9 cellular contexts compared by ENCODE assay signal in genomic region chr3:48555231-48555948, GRCh38. TPM values are rescaled to one million over a fixed set of nuclear protein-coding genes. Genes with fewer than 3 reads are reported as not detected.
A peak's percentile ranks its signal among the peaks of the same experiment; 100 is the strongest.
DNase-seq lines count a peak whose midpoint lies in the region; ATAC-seq and TF ChIP-seq lines count a peak whose summit lies in the region.
"Had no signal": no experiment of that assay in that cellular context is flagged by ENCODE, and none has a peak within 500 bp of the region (broad histone marks: within the 10 kb centered on the region; RNA-seq: fewer than 3 reads in every experiment).

No MANE protein-coding gene starts in this region.

- peaks cover 58% of the 10 kb centered on the region for H3K4me1 Mint-ChIP-seq in activated naive CD4-positive, alpha-beta T cell treated with anti-CD3 and anti-CD28 coated beads, Interleukin-2, amount 10 ng/mL, durations not matched to agents 7 days and 5 days
- H3K4me1 Mint-ChIP-seq in stimulated activated effector memory CD8-positive, alpha-beta T cell treated with anti-CD3 and anti-CD28 coated beads, Interleukin-12 subunit alpha, Interleukin-12 subunit beta, amount 100 ng/mL, for 72 hours, result peaks cover 62% of the 10 kb centered on the region

- H3K9me3 ChIP-seq in stomach, result no peaks in the 10 kb centered on the region

- H3K4me1 ChIP-seq in stomach, result peaks cover 29 to 61% (median 48%) of the 10 kb centered on the region in 4 donors

- 85 to 95% (median 92%) methylated on average over 10 of the region's 10 CpGs for WGBS in stomach, 5 donors

- no peak for DNase-seq in activated naive CD4-positive, alpha-beta T cell treated with anti-CD3 and anti-CD28 coated beads, Interleukin-2, amount 10 ng/mL, durations not matched to agents 7 days and 5 days
- DNase-seq in activated naive CD4-positive, alpha-beta T cell treated with Interleukin-2 at 50 U/mL for 16 hours, result no peak
- DNase-seq in RPMI7951 (ENCODE audit: low read depth) (peak; percentile 33), epithelial cell of esophagus (ENCODE audit: low read depth) (no peak), stomach (no peak)
- DNase-seq in stimulated activated effector memory CD8-positive, alpha-beta T cell treated with anti-CD3 and anti-CD28 coated beads, Interleukin-12 subunit alpha, Interleukin-12 subunit beta, amount 100 ng/mL, for 72 hours (ENCODE audit: low spot score in 2 of 2), result no peak
- DNase-seq: activated gamma-delta T cell had no signal

- no peaks in the 10 kb centered on the region for H3K27me3 ChIP-seq in stomach

- peaks cover 22% of the 10 kb centered on the region for H3K36me3 Mint-ChIP-seq in activated naive CD4-positive, alpha-beta T cell treated with anti-CD3 and anti-CD28 coated beads, Interleukin-2, amount 10 ng/mL, durations not matched to agents 7 days and 5 days
- H3K36me3 Mint-ChIP-seq in stimulated activated effector memory CD8-positive, alpha-beta T cell treated with anti-CD3 and anti-CD28 coated beads, Interleukin-12 subunit alpha, Interleukin-12 subunit beta, amount 100 ng/mL, for 72 hours, result peaks cover 82% of the 10 kb centered on the region

- no peak for TF ChIP-seq CTCF in epithelial cell of esophagus (IDR thresholded peaks at IDR 0.05; ENCODE audit: insufficient read depth, low read depth, low read length, missing control alignments)
- TF ChIP-seq CTCF in stomach (IDR thresholded peaks at IDR 0.05), result no peak

- intact Hi-C loops in stomach (cut with DNase I; ENCODE audit: low total_unique reads), result no loop called here

- no peak for ATAC-seq in stimulated activated effector memory CD8-positive, alpha-beta T cell treated with anti-CD3 and anti-CD28 coated beads, Interleukin-12 subunit alpha, Interleukin-12 subunit beta, amount 100 ng/mL, for 72 hours
- ATAC-seq in HG02798 (IDR thresholded peaks at IDR 0.05; ENCODE audit: poor library complexity, unreplicated experiment) (no peak), HG02884 (IDR thresholded peaks at IDR 0.05; ENCODE audit: unreplicated experiment) (no peak)

- no peak overlapping the region for H3K27ac ChIP-seq in stomach

- peak overlapping the region; percentile 82 for H3K4me3 Mint-ChIP-seq in activated naive CD4-positive, alpha-beta T cell treated with anti-CD3 and anti-CD28 coated beads, Interleukin-2, amount 10 ng/mL, durations not matched to agents 7 days and 5 days
- H3K4me3 Mint-ChIP-seq in stimulated activated effector memory CD8-positive, alpha-beta T cell treated with anti-CD3 and anti-CD28 coated beads, Interleukin-12 subunit alpha, Interleukin-12 subunit beta, amount 100 ng/mL, for 72 hours, result peak overlapping the region; percentile 79

- no peaks in the 10 kb centered on the region for H3K36me3 ChIP-seq in stomach

- H3K27ac Mint-ChIP-seq in activated naive CD4-positive, alpha-beta T cell treated with anti-CD3 and anti-CD28 coated beads, Interleukin-2, amount 10 ng/mL, durations not matched to agents 7 days and 5 days, result no peak overlapping the region
- peak overlapping the region; percentile 56 for H3K27ac Mint-ChIP-seq in stimulated activated effector memory CD8-positive, alpha-beta T cell treated with anti-CD3 and anti-CD28 coated beads, Interleukin-12 subunit alpha, Interleukin-12 subunit beta, amount 100 ng/mL, for 72 hours

- TF ChIP-seq POLR2A in stomach (IDR thresholded peaks at IDR 0.05), result no peak

- TF ChIP-seq EP300 in stomach (IDR thresholded peaks at IDR 0.05), result no peak

- H3K9me3 Mint-ChIP-seq in activated naive CD4-positive, alpha-beta T cell treated with anti-CD3 and anti-CD28 coated beads, Interleukin-2, amount 10 ng/mL, durations not matched to agents 7 days and 5 days, result no peaks in the 10 kb centered on the region
- no peaks in the 10 kb centered on the region for H3K9me3 Mint-ChIP-seq in stimulated activated effector memory CD8-positive, alpha-beta T cell treated with anti-CD3 and anti-CD28 coated beads, Interleukin-12 subunit alpha, Interleukin-12 subunit beta, amount 100 ng/mL, for 72 hours

- H3K4me3 ChIP-seq in epithelial cell of esophagus (ENCODE audit: low read length) (peak overlapping the region; percentile 62), stomach (peak overlapping the region in 1 of 4 donors; percentile 71)

- CTCF ChIA-PET in activated naive CD4-positive, alpha-beta T cell treated with anti-CD3 and anti-CD28 coated beads, Interleukin-2, amount 10 ng/mL, durations not matched to agents 7 days and 5 days (lab: Charles Lee), result interaction anchor here (0.7 to 2.5 kb wide), 6 partner anchors 9 to 282 kb away, joined by 3 to 16 read pairs (median 4); partner anchors contain the start of gene SLC26A6

- peaks cover 8% of the 10 kb centered on the region for H3K27me3 Mint-ChIP-seq in activated naive CD4-positive, alpha-beta T cell treated with anti-CD3 and anti-CD28 coated beads, Interleukin-2, amount 10 ng/mL, durations not matched to agents 7 days and 5 days

RNA-seq across cellular contexts. Expression of gene PFKFB4, which starts 1.2 kb away (rescaled TPM):
- total RNA-seq in RPMI7951 (2014; rRNA removed; shearing (Covaris generic)), result 41.2 and 56.9 TPM in 2 replicates
- total RNA-seq in stomach, result 1 to 10 TPM in 4 of 5 donors, not detected in 1; 1.0 to 9.6 (median 3.0) TPM
- 1 to 10 TPM in 2 of 3 donors, under 1 TPM in 1; 0.61 to 3.2 (median 1.5) TPM for polyA plus RNA-seq in stomach

RNA-seq across cellular contexts. Expression of gene UCN2, which starts 8.2 kb away (rescaled TPM):
- total RNA-seq in RPMI7951 (2014; rRNA removed; shearing (Covaris generic)), result 4.3 and 7.2 TPM in 2 replicates
- under 1 TPM in 2 of 5 donors, not detected in 3; 0.37 to 0.58 TPM for total RNA-seq in stomach
- polyA plus RNA-seq in stomach, result 1 to 10 TPM in 1 of 3 donors, under 1 TPM in 1, not detected in 1; 0.31 to 3.3 TPM

RNA-seq across cellular contexts. Expression of gene COL7A1, which starts 39.7 kb away (rescaled TPM):
- total RNA-seq in RPMI7951 (2014; rRNA removed; shearing (Covaris generic)), result 110 and 141 TPM in 2 replicates
- total RNA-seq in stomach, result 10 to 100 TPM in 2 of 5 donors, 1 to 10 TPM in 3; 1.8 to 75.3 (median 7.6) TPM
- polyA plus RNA-seq in stomach, result 100 to 1,000 TPM in 1 of 3 donors, 1 to 10 TPM in 2; 6.3 to 123 (median 7.7) TPM

RNA-seq across cellular contexts. Expression of gene SHISA5, which starts 51.4 kb away (rescaled TPM):
- total RNA-seq in RPMI7951 (2014; rRNA removed; shearing (Covaris generic)), result 206 and 217 TPM in 2 replicates
- 100 to 1,000 TPM in 1 of 5 donors, 10 to 100 TPM in 4; 43.4 to 182 (median 51.8) TPM for total RNA-seq in stomach
- 100 to 1,000 TPM in 1 of 3 donors, 10 to 100 TPM in 2; 57.5 to 116 (median 58.7) TPM for polyA plus RNA-seq in stomach

RNA-seq across cellular contexts. Expression of gene UQCRC1, which starts 54.1 kb away (rescaled TPM):
- 393 and 540 TPM in 2 replicates for total RNA-seq in RPMI7951 (2014; rRNA removed; shearing (Covaris generic))
- 100 to 1,000 TPM; 178 to 568 (median 259) TPM for total RNA-seq in stomach
- 100 to 1,000 TPM; 218 to 347 (median 295) TPM for polyA plus RNA-seq in stomach
